In genomic region chr10:45373003-45373782, GRCh38 we compare ENCODE assay signal across 9 cellular contexts. TPM values are rescaled to one million over a fixed set of nuclear protein-coding genes. Genes with fewer than 3 reads are reported as not detected.
DNase-seq lines count a peak whose midpoint lies in the region; ATAC-seq, FAIRE-seq and TF ChIP-seq lines count a peak whose summit lies in the region.
"Had no signal": no experiment of that assay in that cellular context is flagged by ENCODE, and none has a peak within 500 bp of the region (broad histone marks: within the 10 kb centered on the region; RNA-seq: fewer than 3 reads in every experiment).

No MANE protein-coding gene starts in this region.

- no peak overlapping the region for H2AFZ ChIP-seq in Karpas-422 (ENCODE audit: low read length)

- peak overlapping the region; percentile 87 for H3K4me3 Mint-ChIP-seq in activated T-helper 17 cell treated with anti-CD3 and anti-CD28 coated beads, Interleukin-2, amount 50 U/mL, for 72 hours
- H3K4me3 Mint-ChIP-seq in stimulated activated memory B cell treated with anti-CD40 and anti-IgM and Interleukin-4, amounts not matched to agents 10 μg/mL and 1 μg/mL and 100 μg/mL, for 72 hours: peak overlapping the region; percentile 92

- H4K20me1 ChIP-seq in Karpas-422 (ENCODE audit: insufficient read depth, low read depth, low read length): peaks cover 18% of the 10 kb centered on the region

- H3K4me3 ChIP-seq in Karpas-422 (ENCODE audit: low read length) (peak overlapping the region; percentile 81), iPS-18c (ENCODE audit: insufficient read depth, low read depth, low read length) (peak overlapping the region; percentile 58)

- peak overlapping the region; percentile 91 for H3K9ac ChIP-seq in Karpas-422 (ENCODE audit: low read length)

- H3K4me2 ChIP-seq in Karpas-422 (ENCODE audit: low read depth, low read length, poor library complexity, severe bottlenecking): peak overlapping the region; percentile 95

- no peaks in the 10 kb centered on the region for H3K27me3 ChIP-seq in Karpas-422 (ENCODE audit: low read length)

- H3K9me2 ChIP-seq in Karpas-422 (replicated peaks; ENCODE audit: insufficient read depth, low read length): no peaks in the 10 kb centered on the region

- no peaks in the 10 kb centered on the region for H3K27me3 Mint-ChIP-seq in activated T-helper 17 cell treated with anti-CD3 and anti-CD28 coated beads, Interleukin-2, amount 50 U/mL, for 72 hours
- no peaks in the 10 kb centered on the region for H3K27me3 Mint-ChIP-seq in stimulated activated memory B cell treated with anti-CD40 and anti-IgM and Interleukin-4, amounts not matched to agents 10 μg/mL and 1 μg/mL and 100 μg/mL, for 72 hours

- H3K27ac ChIP-seq in Karpas-422 (ENCODE audit: low read length): peak overlapping the region; percentile 98

- DNase-seq in Karpas-422 (peak; percentile 92), nucleus accumbens (lab: John Stamatoyannopoulos, UW) (no peak), H54 (ENCODE audit: insufficient read length, low spot score) (no peak)

- H3K27ac Mint-ChIP-seq in activated T-helper 17 cell treated with anti-CD3 and anti-CD28 coated beads, Interleukin-2, amount 50 U/mL, for 72 hours: peak overlapping the region; percentile 74
- H3K27ac Mint-ChIP-seq in stimulated activated memory B cell treated with anti-CD40 and anti-IgM and Interleukin-4, amounts not matched to agents 10 μg/mL and 1 μg/mL and 100 μg/mL, for 72 hours: peak overlapping the region; percentile 88

- no peaks in the 10 kb centered on the region for H3K9me3 Mint-ChIP-seq in activated T-helper 17 cell treated with anti-CD3 and anti-CD28 coated beads, Interleukin-2, amount 50 U/mL, for 72 hours
- no peaks in the 10 kb centered on the region for H3K9me3 Mint-ChIP-seq in stimulated activated memory B cell treated with anti-CD40 and anti-IgM and Interleukin-4, amounts not matched to agents 10 μg/mL and 1 μg/mL and 100 μg/mL, for 72 hours

- H3K36me3 Mint-ChIP-seq in activated T-helper 17 cell treated with anti-CD3 and anti-CD28 coated beads, Interleukin-2, amount 50 U/mL, for 72 hours (ENCODE audit: low read depth): no peaks in the 10 kb centered on the region
- peaks cover 14% of the 10 kb centered on the region for H3K36me3 Mint-ChIP-seq in stimulated activated memory B cell treated with anti-CD40 and anti-IgM and Interleukin-4, amounts not matched to agents 10 μg/mL and 1 μg/mL and 100 μg/mL, for 72 hours

- peaks cover 78% of the 10 kb centered on the region for H3K4me1 ChIP-seq in Karpas-422 (ENCODE audit: low read length)

- peaks cover 32% of the 10 kb centered on the region for H3K36me3 ChIP-seq in Karpas-422 (ENCODE audit: insufficient read depth, low read length)

- ATAC-seq in GM18502 (IDR thresholded peaks at IDR 0.05; ENCODE audit: poor library complexity, unreplicated experiment) (peak; percentile 45), GM21619 (IDR thresholded peaks at IDR 0.05; ENCODE audit: unreplicated experiment) (peak; percentile 34)
- ATAC-seq in activated T-helper 17 cell treated with anti-CD3 and anti-CD28 coated beads, Interleukin-2, amount 50 U/mL, for 72 hours (replicated peaks): peak; percentile 70
- peak; percentile 65 for ATAC-seq in stimulated activated memory B cell treated with anti-CD40 and anti-IgM and Interleukin-4, amounts not matched to agents 10 μg/mL and 1 μg/mL and 100 μg/mL, for 72 hours

- H3K9me3 ChIP-seq in Karpas-422 (ENCODE audit: low read length): no peaks in the 10 kb centered on the region
- H3K9me3 ChIP-seq in iPS-18c (ENCODE audit: control insufficient read depth, insufficient read depth, low read length): no peaks in the 10 kb centered on the region

- FAIRE-seq in H54 (lab: Jason Lieb, UNC): no peak

- peaks cover 8% of the 10 kb centered on the region for H3K4me1 Mint-ChIP-seq in activated T-helper 17 cell treated with anti-CD3 and anti-CD28 coated beads, Interleukin-2, amount 50 U/mL, for 72 hours
- peaks cover 87% of the 10 kb centered on the region for H3K4me1 Mint-ChIP-seq in stimulated activated memory B cell treated with anti-CD40 and anti-IgM and Interleukin-4, amounts not matched to agents 10 μg/mL and 1 μg/mL and 100 μg/mL, for 72 hours

- no peak for TF ChIP-seq POLR2A in H54 (IDR thresholded peaks at IDR 0.05; ENCODE audit: low read depth, low read length)

- peaks cover 59% of the 10 kb centered on the region for H3K79me2 ChIP-seq in Karpas-422 (ENCODE audit: low read length)

RNA-seq across cellular contexts. Expression of gene ALOX5, which starts 0.8 kb away (rescaled TPM):
- 480 and 661 TPM in 2 replicates for total RNA-seq in Karpas-422 (2014; rRNA removed; shearing (Covaris generic); ENCODE audit: low replicate concordance)
- total RNA-seq in activated T-helper 17 cell treated with anti-CD3 and anti-CD28 coated beads, Interleukin-2, amount 50 U/mL, for 72 hours: 1 to 10 TPM; 4.0 to 7.9 TPM

RNA-seq across cellular contexts. Expression of gene OR13A1, which starts 57.8 kb away (rescaled TPM):
- total RNA-seq in Karpas-422 (2014; rRNA removed; shearing (Covaris generic); ENCODE audit: low replicate concordance): 3.2 and 9.7 TPM in 2 replicates
- total RNA-seq in activated T-helper 17 cell treated with anti-CD3 and anti-CD28 coated beads, Interleukin-2, amount 50 U/mL, for 72 hours: not detected
- total RNA-seq: T-helper 2 cell treated with Interferon-gamma antibody and Interleukin-4, amounts not matched to agents 100 ng/mL and 5 ng/mL, for 36 hours had no signal

Comparison
In these comparisons a context has a peak if more than half of its experiments do, and no peak if none do; other contexts are left out.
1. RNA of gene ALOX5, which starts 0.8 kb away (total RNA-seq): 480 to 661 TPM in Karpas-422; 4.0 to 7.9 TPM in activated T-helper 17 cell treated with anti-CD3 and anti-CD28 coated beads, Interleukin-2, amount 50 U/mL, for 72 hours; every median in the first group is over 10 times any median in the second.
2. Peak in every context shown above with its lines, with median percentiles within 50 percentile points of each other: ATAC-seq.